ENCODE assay signal across 27 cellular contexts in the genomic region with DNA sequence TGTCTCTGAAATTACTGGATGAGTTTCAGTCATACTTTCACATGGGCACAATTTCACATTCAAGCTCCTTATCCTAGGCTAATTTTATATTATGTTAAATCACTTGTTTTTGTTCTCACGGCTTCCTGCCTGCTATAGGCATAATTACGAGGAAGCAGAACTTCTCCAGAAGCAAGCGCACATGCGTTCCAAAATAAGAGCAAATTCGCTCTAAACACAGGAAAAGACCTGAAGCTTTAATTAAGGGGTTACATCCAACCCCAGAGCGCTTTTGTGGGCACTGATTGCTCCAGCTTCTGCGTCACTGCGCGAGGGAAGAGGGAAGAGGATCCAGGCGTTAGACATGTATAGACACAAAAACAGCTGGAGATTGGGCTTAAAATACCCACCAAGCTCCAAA. TPM values are rescaled to one million over a fixed set of nuclear protein-coding genes. Genes with fewer than 3 reads are reported as not detected.
DNase-seq lines count a peak whose midpoint lies in the region; ATAC-seq and TF ChIP-seq lines count a peak whose summit lies in the region.
"Had no signal": no experiment of that assay in that cellular context is flagged by ENCODE, and none has a peak within 500 bp of the region (broad histone marks: within the 10 kb centered on the region; RNA-seq: fewer than 3 reads in every experiment).

A gene with protein sequence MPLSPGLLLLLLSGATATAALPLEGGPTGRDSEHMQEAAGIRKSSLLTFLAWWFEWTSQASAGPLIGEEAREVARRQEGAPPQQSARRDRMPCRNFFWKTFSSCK (plus strand): TSS at position 301 of the 400 bp plus-strand sequence. CDS start 193 bp downstream, outside the sequence.

- DNase-seq in HFFc6 (no peak), glutamatergic neuron (no peak), osteocyte (ENCODE audit: extremely low spot score, unreplicated experiment) (no peak), AML-193 (lab: John Stamatoyannopoulos, UW) (no peak), NCI-H146 (lab: John Stamatoyannopoulos, UW) (no peak), Calu3 (no peak)
- no peak for DNase-seq in naive thymus-derived CD8-positive, alpha-beta T cell
- DNase-seq: activated CD4-positive, alpha-beta memory T cell treated with anti-CD3 and anti-CD28 coated beads, Interleukin-2, amount 10 ng/mL, durations not matched to agents 7 days and 5 days; activated CD8-positive, alpha-beta memory T cell treated with anti-CD3 and anti-CD28 coated beads, Interleukin-2, amount 50 U/mL, for 4 hours; activated naive CD4-positive, alpha-beta T cell treated with anti-CD3 and anti-CD28 coated beads, Interleukin-2, amount 50 U/mL, for 16 hours; amniotic stem cell; C1 segment of cervical spinal cord; midbrain; naive B cell; NCI-H1092 treated with DMSO at 0.1 percent for 48 hours; NCI-H2029; Peyer's patch; SHP77; upper lobe of right lung had no signal

- no peaks in the 10 kb centered on the region for H3K9me3 Mint-ChIP-seq in HFFc6
- H3K9me3 Mint-ChIP-seq in glutamatergic neuron (ENCODE audit: unreplicated experiment), result no peaks in the 10 kb centered on the region
- H3K9me3 Mint-ChIP-seq in osteocyte (ENCODE audit: unreplicated experiment), result no peaks in the 10 kb centered on the region
- H3K9me3 Mint-ChIP-seq in naive thymus-derived CD8-positive, alpha-beta T cell, result no peaks in the 10 kb centered on the region
- no peaks in the 10 kb centered on the region for H3K9me3 Mint-ChIP-seq in Calu3 (ENCODE audit: low read depth, unreplicated experiment)
- H3K9me3 Mint-ChIP-seq: activated CD4-positive, alpha-beta memory T cell treated with anti-CD3 and anti-CD28 coated beads, Interleukin-2, amount 10 ng/mL, durations not matched to agents 7 days and 5 days; naive B cell; stimulated activated memory B cell treated with anti-CD40 and anti-IgM and Interleukin-4, amounts not matched to agents 10 μg/mL and 1 μg/mL and 100 μg/mL, for 72 hours; T-helper 2 cell treated with Interferon-gamma antibody and Interleukin-4, amounts not matched to agents 5 μg/mL and 100 μg/mL, for 36 hours had no signal

- peak within 1 kb of the TSS; percentile 81 for H3K4me3 Mint-ChIP-seq in HFFc6
- peak within 1 kb of the TSS; percentile 59 for H3K4me3 Mint-ChIP-seq in glutamatergic neuron (ENCODE audit: unreplicated experiment)
- peak within 1 kb of the TSS; percentile 43 for H3K4me3 Mint-ChIP-seq in osteocyte (ENCODE audit: unreplicated experiment)
- no peak within 1 kb of the TSS for H3K4me3 Mint-ChIP-seq in naive thymus-derived CD8-positive, alpha-beta T cell
- H3K4me3 Mint-ChIP-seq in Calu3 (ENCODE audit: low read depth, unreplicated experiment), result no peak within 1 kb of the TSS
- H3K4me3 Mint-ChIP-seq: activated CD4-positive, alpha-beta memory T cell treated with anti-CD3 and anti-CD28 coated beads, Interleukin-2, amount 10 ng/mL, durations not matched to agents 7 days and 5 days; naive B cell; stimulated activated memory B cell treated with anti-CD40 and anti-IgM and Interleukin-4, amounts not matched to agents 10 μg/mL and 1 μg/mL and 100 μg/mL, for 72 hours; T-helper 2 cell treated with Interferon-gamma antibody and Interleukin-4, amounts not matched to agents 5 μg/mL and 100 μg/mL, for 36 hours had no signal

- no peaks in the 10 kb centered on the region for H3K27me3 Mint-ChIP-seq in HFFc6 (ENCODE audit: insufficient read depth)
- H3K27me3 Mint-ChIP-seq in glutamatergic neuron (ENCODE audit: unreplicated experiment), result no peaks in the 10 kb centered on the region
- no peaks in the 10 kb centered on the region for H3K27me3 Mint-ChIP-seq in osteocyte (ENCODE audit: unreplicated experiment)
- H3K27me3 Mint-ChIP-seq in naive thymus-derived CD8-positive, alpha-beta T cell, result no peaks in the 10 kb centered on the region
- no peaks in the 10 kb centered on the region for H3K27me3 Mint-ChIP-seq in Calu3 (ENCODE audit: unreplicated experiment)
- H3K27me3 Mint-ChIP-seq: activated CD4-positive, alpha-beta memory T cell treated with anti-CD3 and anti-CD28 coated beads, Interleukin-2, amount 10 ng/mL, durations not matched to agents 7 days and 5 days; stimulated activated memory B cell treated with anti-CD40 and anti-IgM and Interleukin-4, amounts not matched to agents 10 μg/mL and 1 μg/mL and 100 μg/mL, for 72 hours had no signal

- peaks cover 7% of the 10 kb centered on the region for H3K36me3 Mint-ChIP-seq in HFFc6 (ENCODE audit: low read depth)
- no peaks in the 10 kb centered on the region for H3K36me3 Mint-ChIP-seq in glutamatergic neuron (ENCODE audit: unreplicated experiment)
- H3K36me3 Mint-ChIP-seq in osteocyte (ENCODE audit: unreplicated experiment), result no peaks in the 10 kb centered on the region
- H3K36me3 Mint-ChIP-seq in naive thymus-derived CD8-positive, alpha-beta T cell, result no peaks in the 10 kb centered on the region
- H3K36me3 Mint-ChIP-seq in Calu3 (ENCODE audit: insufficient read depth, unreplicated experiment), result no peaks in the 10 kb centered on the region
- H3K36me3 Mint-ChIP-seq: naive B cell had no signal

- intact Hi-C loops in Calu3 (cut with micrococcal nuclease; ENCODE audit: unreplicated experiment), result no loop called here

- H3K4me1 Mint-ChIP-seq in HFFc6 (ENCODE audit: low read depth) (peaks cover 32% of the 10 kb centered on the region), glutamatergic neuron (ENCODE audit: low read depth, unreplicated experiment) (peaks cover 20% of the 10 kb centered on the region), osteocyte (ENCODE audit: unreplicated experiment) (peaks cover 31% of the 10 kb centered on the region), Calu3 (ENCODE audit: low read depth, unreplicated experiment) (no peaks in the 10 kb centered on the region)
- H3K4me1 Mint-ChIP-seq in naive thymus-derived CD8-positive, alpha-beta T cell, result peaks cover 0 to 2% (median under 1%) of the 10 kb centered on the region in 4 donors
- H3K4me1 Mint-ChIP-seq: activated CD4-positive, alpha-beta memory T cell treated with anti-CD3 and anti-CD28 coated beads, Interleukin-2, amount 10 ng/mL, durations not matched to agents 7 days and 5 days; naive B cell; stimulated activated memory B cell treated with anti-CD40 and anti-IgM and Interleukin-4, amounts not matched to agents 10 μg/mL and 1 μg/mL and 100 μg/mL, for 72 hours had no signal

- H3K27ac Mint-ChIP-seq in HFFc6 (peak within 1 kb of the TSS; percentile 87), glutamatergic neuron (ENCODE audit: unreplicated experiment) (peak within 1 kb of the TSS; percentile 60), osteocyte (ENCODE audit: unreplicated experiment) (peak within 1 kb of the TSS; percentile 76), Calu3 (ENCODE audit: unreplicated experiment) (no peak within 1 kb of the TSS)
- peak within 1 kb of the TSS in 1 of 10 donors; percentile 43 for H3K27ac Mint-ChIP-seq in naive thymus-derived CD8-positive, alpha-beta T cell
- H3K27ac Mint-ChIP-seq: activated CD4-positive, alpha-beta memory T cell treated with anti-CD3 and anti-CD28 coated beads, Interleukin-2, amount 10 ng/mL, durations not matched to agents 7 days and 5 days; naive B cell; stimulated activated memory B cell treated with anti-CD40 and anti-IgM and Interleukin-4, amounts not matched to agents 10 μg/mL and 1 μg/mL and 100 μg/mL, for 72 hours; T-helper 2 cell treated with Interferon-gamma antibody and Interleukin-4, amounts not matched to agents 5 μg/mL and 100 μg/mL, for 36 hours had no signal

- CTCF ChIA-PET in Calu3 (lab: Charles Lee), result no interaction called here

- POLR2A ChIA-PET in naive thymus-derived CD8-positive, alpha-beta T cell (lab: Charles Lee), result no interaction called here

- no peak for TF ChIP-seq CTCF in HFFc6 (IDR thresholded peaks at IDR 0.05)
- no peak for TF ChIP-seq CTCF in glutamatergic neuron (IDR thresholded peaks at IDR 0.05; ENCODE audit: partially characterized antibody, unreplicated experiment)
- TF ChIP-seq CTCF in osteocyte (IDR thresholded peaks at IDR 0.05), result no peak
- no peak for TF ChIP-seq CTCF in Calu3 (IDR thresholded peaks at IDR 0.05; ENCODE audit: unreplicated experiment)

- ATAC-seq in naive thymus-derived CD8-positive, alpha-beta T cell, result no peak
- ATAC-seq: stimulated activated memory B cell treated with anti-CD40 and anti-IgM and Interleukin-4, amounts not matched to agents 10 μg/mL and 1 μg/mL and 100 μg/mL, for 72 hours had no signal

- no TSS peak for BruUV-seq in Calu3 (replicated peaks; lab: Mats Ljungman, UMichigan)

- peak within 1 kb of the TSS; percentile 34 for H3K27ac ChIP-seq in angular gyrus (ENCODE audit: low read depth, low read length)
- H3K27ac ChIP-seq: breast epithelium, Peyer's patch, upper lobe of right lung had no signal

RNA-seq across cellular contexts. Expression of the gene that starts here (rescaled TPM):
- under 1 TPM in 2 of 6 experiments, not detected in 4; 0.43 TPM for total RNA-seq in HFFc6 (2021; fragmentation: NEBNext Ultra II Directional; extraction: Animal tissue kit (Norgen Biotek cat#: 25700))
- 0.59 TPM for total RNA-seq in glutamatergic neuron (ENCODE audit: unreplicated experiment)
- total RNA-seq in osteocyte, result 0.40 and 0.68 TPM in 2 replicates
- under 1 TPM in 1 of 2 experiments, not detected in 1; 0.44 TPM for total RNA-seq in naive thymus-derived CD8-positive, alpha-beta T cell
- under 1 TPM in 1 of 3 donors, not detected in 2; 0.22 TPM for polyA plus RNA-seq in naive thymus-derived CD8-positive, alpha-beta T cell
- 0.73 TPM in 1 of 2 replicates, not detected in the other for total RNA-seq in Calu3 (2022)
- total RNA-seq: chondrocyte, G401, renal cortical epithelial cell, subcutaneous adipose tissue, upper lobe of right lung had no signal

Comparison
In these comparisons a context has a peak if more than half of its experiments do, and no peak if none do; other contexts are left out.
1. H3K4me3 Mint-ChIP-seq: peak in HFFc6 (single experiment), glutamatergic neuron (single experiment) and osteocyte (single experiment); none in naive thymus-derived CD8-positive, alpha-beta T cell (0 of 10) and Calu3 (single experiment).